In genomic region chr20:63235399-63235983, GRCh38 we compare ENCODE assay signal across 1 cellular context.
TF ChIP-seq lines count a peak whose summit lies in the region.

Gene BIRC7, plus strand, starts transcription at chr20:63235905. Its CDS starts 192 bp downstream, at chr20:63236097.

TF ChIP-seq in GM12878, 131 proteins besides CTCF, POLR2A, EP300 and RAD21 (continued from another document):
- TF ChIP-seq, protein P1, sequence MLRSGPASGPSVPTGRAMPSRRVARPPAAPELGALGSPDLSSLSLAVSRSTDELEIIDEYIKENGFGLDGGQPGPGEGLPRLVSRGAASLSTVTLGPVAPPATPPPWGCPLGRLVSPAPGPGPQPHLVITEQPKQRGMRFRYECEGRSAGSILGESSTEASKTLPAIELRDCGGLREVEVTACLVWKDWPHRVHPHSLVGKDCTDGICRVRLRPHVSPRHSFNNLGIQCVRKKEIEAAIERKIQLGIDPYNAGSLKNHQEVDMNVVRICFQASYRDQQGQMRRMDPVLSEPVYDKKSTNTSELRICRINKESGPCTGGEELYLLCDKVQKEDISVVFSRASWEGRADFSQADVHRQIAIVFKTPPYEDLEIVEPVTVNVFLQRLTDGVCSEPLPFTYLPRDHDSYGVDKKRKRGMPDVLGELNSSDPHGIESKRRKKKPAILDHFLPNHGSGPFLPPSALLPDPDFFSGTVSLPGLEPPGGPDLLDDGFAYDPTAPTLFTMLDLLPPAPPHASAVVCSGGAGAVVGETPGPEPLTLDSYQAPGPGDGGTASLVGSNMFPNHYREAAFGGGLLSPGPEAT (IDR thresholded peaks at IDR 0.05; ENCODE audit: low read depth) = no peak
- TF ChIP-seq ETV6 (conservative IDR thresholded peaks at IDR 0.05 in 1 of 2, IDR thresholded peaks at IDR 0.05 in 1 of 2; ENCODE audit: borderline replicate concordance in 1 of 2, low read depth in 1 of 2) (no peak), FOS (IDR thresholded peaks at IDR 0.05; ENCODE audit: borderline replicate concordance, extremely low read depth, insufficient read length) (no peak), SIN3A (IDR thresholded peaks at IDR 0.05; ENCODE audit: low read depth, low read length) (no peak), HDAC6 (IDR thresholded peaks at IDR 0.05; ENCODE audit: unreplicated experiment) (no peak), USF2 (IDR thresholded peaks at IDR 0.05; ENCODE audit: borderline replicate concordance, low read depth, low read length) (no peak), NR2C2 (IDR thresholded peaks at IDR 0.05; ENCODE audit: borderline replicate concordance, control insufficient read depth, insufficient read length, low read depth) (no peak), IKZF2 (IDR thresholded peaks at IDR 0.05) (no peak), BHLHE40 (IDR thresholded peaks at IDR 0.05; ENCODE audit: borderline replicate concordance in 1 of 2, low read depth in 2 of 2, low read length in 1 of 2) (peak in 1 of 2 experiments; percentile 42; a peak in 1 of 4 replicates), PAX5 (IDR thresholded peaks at IDR 0.05; ENCODE audit: borderline replicate concordance, low read depth, low read length) (peak; percentile 54; the same call in 1 of the 2 replicates), MYB (IDR thresholded peaks at IDR 0.05; ENCODE audit: borderline replicate concordance, low read depth, low read length) (no peak), RCOR1 (conservative IDR thresholded peaks at IDR 0.05; ENCODE audit: low read depth, low read length) (no peak), STAT1 (conservative IDR thresholded peaks at IDR 0.05) (no peak), RELA (IDR thresholded peaks at IDR 0.05; ENCODE audit: borderline replicate concordance, partially characterized antibody) (no peak)
- TF ChIP-seq, protein P2, sequence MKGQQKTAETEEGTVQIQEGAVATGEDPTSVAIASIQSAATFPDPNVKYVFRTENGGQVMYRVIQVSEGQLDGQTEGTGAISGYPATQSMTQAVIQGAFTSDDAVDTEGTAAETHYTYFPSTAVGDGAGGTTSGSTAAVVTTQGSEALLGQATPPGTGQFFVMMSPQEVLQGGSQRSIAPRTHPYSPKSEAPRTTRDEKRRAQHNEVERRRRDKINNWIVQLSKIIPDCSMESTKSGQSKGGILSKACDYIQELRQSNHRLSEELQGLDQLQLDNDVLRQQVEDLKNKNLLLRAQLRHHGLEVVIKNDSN (IDR thresholded peaks at IDR 0.05; ENCODE audit: borderline replicate concordance, extremely low read length, insufficient read depth, low read depth, low read length) = peak; percentile 29
- TF ChIP-seq, protein P3, sequence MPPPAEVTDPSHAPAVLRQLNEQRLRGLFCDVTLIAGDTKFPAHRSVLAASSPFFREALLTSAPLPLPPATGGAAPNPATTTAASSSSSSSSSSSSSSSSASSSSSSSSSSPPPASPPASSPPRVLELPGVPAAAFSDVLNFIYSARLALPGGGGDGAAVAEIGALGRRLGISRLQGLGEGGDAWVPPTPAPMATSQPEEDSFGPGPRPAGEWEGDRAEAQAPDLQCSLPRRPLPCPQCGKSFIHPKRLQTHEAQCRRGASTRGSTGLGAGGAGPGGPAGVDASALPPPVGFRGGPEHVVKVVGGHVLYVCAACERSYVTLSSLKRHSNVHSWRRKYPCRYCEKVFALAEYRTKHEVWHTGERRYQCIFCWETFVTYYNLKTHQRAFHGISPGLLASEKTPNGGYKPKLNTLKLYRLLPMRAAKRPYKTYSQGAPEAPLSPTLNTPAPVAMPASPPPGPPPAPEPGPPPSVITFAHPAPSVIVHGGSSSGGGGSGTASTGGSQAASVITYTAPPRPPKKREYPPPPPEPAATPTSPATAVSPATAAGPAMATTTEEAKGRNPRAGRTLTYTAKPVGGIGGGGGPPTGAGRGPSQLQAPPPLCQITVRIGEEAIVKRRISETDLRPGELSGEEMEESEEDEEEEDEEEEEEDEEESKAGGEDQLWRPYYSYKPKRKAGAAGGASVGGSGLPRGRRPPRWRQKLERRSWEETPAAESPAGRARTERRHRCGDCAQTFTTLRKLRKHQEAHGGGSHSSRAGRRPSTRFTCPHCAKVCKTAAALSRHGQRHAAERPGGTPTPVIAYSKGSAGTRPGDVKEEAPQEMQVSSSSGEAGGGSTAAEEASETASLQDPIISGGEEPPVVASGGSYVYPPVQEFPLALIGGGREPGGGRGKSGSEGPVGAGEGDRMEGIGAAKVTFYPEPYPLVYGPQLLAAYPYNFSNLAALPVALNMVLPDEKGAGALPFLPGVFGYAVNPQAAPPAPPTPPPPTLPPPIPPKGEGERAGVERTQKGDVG (CRISPR knock-in tag; IDR thresholded peaks at IDR 0.05) = no peak
